8 cellular contexts compared by ENCODE assay signal in genomic region chr14:89221109-89221508, GRCh38.
DNase-seq lines count a peak whose midpoint lies in the region; ATAC-seq and TF ChIP-seq lines count a peak whose summit lies in the region.

No MANE protein-coding gene starts in this region.

- TF ChIP-seq CTCF in SK-N-SH (IDR thresholded peaks at IDR 0.05) = no peak

- H3K4me3 Mint-ChIP-seq in activated naive CD4-positive, alpha-beta T cell treated with anti-CD3 and anti-CD28 coated beads, Interleukin-2, amount 50 U/mL, for 24 hours = peak overlapping the region; percentile 15
- no peak overlapping the region for H3K4me3 Mint-ChIP-seq in activated naive CD4-positive, alpha-beta T cell treated with anti-CD3 and anti-CD28 coated beads, Interleukin-2, amount 10 ng/mL, durations not matched to agents 7 days and 5 days

- CTCF ChIA-PET in SK-N-SH (lab: Yijun Ruan, JAX) = interaction anchor here (1.1 kb wide), 1 partner anchor 44 kb away, joined by 3 read pairs; no protein-coding TSS in a partner anchor
- CTCF ChIA-PET in activated naive CD4-positive, alpha-beta T cell treated with anti-CD3 and anti-CD28 coated beads, Interleukin-2, amount 10 ng/mL, durations not matched to agents 7 days and 5 days (lab: Charles Lee) = no interaction called here

- no peaks in the 10 kb centered on the region for H3K79me2 ChIP-seq in SK-N-SH (ENCODE audit: insufficient read depth)

- H2AFZ ChIP-seq in SK-N-SH (ENCODE audit: low read depth) = no peak overlapping the region

- DNase-seq in activated naive CD4-positive, alpha-beta T cell treated with anti-CD3 and anti-CD28 coated beads, Interleukin-2, amount 50 U/mL, for 16 hours = no peak
- DNase-seq in SK-N-SH (no peak), foreskin melanocyte (peak; percentile 82), stromal cell of bone marrow (ENCODE audit: low read depth) (peak; percentile 71), NCI-H2227 treated with DMSO at 0.1 percent for 48 hours (lab: John Stamatoyannopoulos, UW) (no peak)
- no peak for DNase-seq in activated naive CD4-positive, alpha-beta T cell treated with anti-CD3 and anti-CD28 coated beads, Interleukin-2, amount 10 ng/mL, durations not matched to agents 7 days and 5 days

- no peaks in the 10 kb centered on the region for H3K27me3 ChIP-seq in SK-N-SH (ENCODE audit: insufficient read depth)

- TF ChIP-seq EP300 in SK-N-SH (IDR thresholded peaks at IDR 0.05; ENCODE audit: borderline replicate concordance in 1 of 2, low read depth in 1 of 2, low read length in 1 of 2) = no peak

- no peak overlapping the region for H3K4me2 ChIP-seq in SK-N-SH

- no peaks in the 10 kb centered on the region for H3K27me3 Mint-ChIP-seq in activated naive CD4-positive, alpha-beta T cell treated with anti-CD3 and anti-CD28 coated beads, Interleukin-2, amount 50 U/mL, for 24 hours
- no peaks in the 10 kb centered on the region for H3K27me3 Mint-ChIP-seq in activated naive CD4-positive, alpha-beta T cell treated with anti-CD3 and anti-CD28 coated beads, Interleukin-2, amount 10 ng/mL, durations not matched to agents 7 days and 5 days

- H3K9ac ChIP-seq in SK-N-SH = peak overlapping the region; percentile 49; the same call in 1 of the 2 replicates

- H3K9me2 ChIP-seq in SK-N-SH = no peaks in the 10 kb centered on the region

- H3F3A ChIP-seq in SK-N-SH (replicated peaks; ENCODE audit: insufficient read depth) = no peaks in the 10 kb centered on the region

- peak overlapping the region; percentile 55 for H3K27ac Mint-ChIP-seq in activated naive CD4-positive, alpha-beta T cell treated with anti-CD3 and anti-CD28 coated beads, Interleukin-2, amount 50 U/mL, for 24 hours
- no peak overlapping the region for H3K27ac Mint-ChIP-seq in activated naive CD4-positive, alpha-beta T cell treated with anti-CD3 and anti-CD28 coated beads, Interleukin-2, amount 10 ng/mL, durations not matched to agents 7 days and 5 days

- no peaks in the 10 kb centered on the region for H3K9me3 ChIP-seq in SK-N-SH

- H4K20me1 ChIP-seq in SK-N-SH (ENCODE audit: insufficient read depth) = no peaks in the 10 kb centered on the region

- H3K27ac ChIP-seq in SK-N-SH (ENCODE audit: low read depth in 2 of 2, low read length in 1 of 2) = peak overlapping the region in 1 of 2 experiments; percentile 70; a peak in 2 of 4 replicates

- no peak overlapping the region for H3K4me3 ChIP-seq in SK-N-SH (ENCODE audit: low read depth in 2 of 2, low read length in 1 of 2)

- no peak for ATAC-seq in HG03045 (IDR thresholded peaks at IDR 0.05; ENCODE audit: unreplicated experiment)

- H3K4me1 ChIP-seq in SK-N-SH (ENCODE audit: control insufficient read depth in 1 of 2, insufficient read depth in 2 of 2, low read depth in 1 of 2, low read length in 1 of 2) = peaks cover 4 to 6% of the 10 kb centered on the region in 2 experiments; a peak in 3 of 4 replicates

- no peak for TF ChIP-seq RAD21 in SK-N-SH (IDR thresholded peaks at IDR 0.05; ENCODE audit: low read length)

- H3K36me3 Mint-ChIP-seq in activated naive CD4-positive, alpha-beta T cell treated with anti-CD3 and anti-CD28 coated beads, Interleukin-2, amount 50 U/mL, for 24 hours = peaks cover 11% of the 10 kb centered on the region
- H3K36me3 Mint-ChIP-seq in activated naive CD4-positive, alpha-beta T cell treated with anti-CD3 and anti-CD28 coated beads, Interleukin-2, amount 10 ng/mL, durations not matched to agents 7 days and 5 days = peaks cover 16% of the 10 kb centered on the region

- H3K4me1 Mint-ChIP-seq in activated naive CD4-positive, alpha-beta T cell treated with anti-CD3 and anti-CD28 coated beads, Interleukin-2, amount 50 U/mL, for 24 hours = peaks cover 70% of the 10 kb centered on the region
- peaks cover 18% of the 10 kb centered on the region for H3K4me1 Mint-ChIP-seq in activated naive CD4-positive, alpha-beta T cell treated with anti-CD3 and anti-CD28 coated beads, Interleukin-2, amount 10 ng/mL, durations not matched to agents 7 days and 5 days

- no peaks in the 10 kb centered on the region for H3K36me3 ChIP-seq in SK-N-SH (replicated peaks in 1 of 2; ENCODE audit: control insufficient read depth in 1 of 2, insufficient read depth in 2 of 2, low read length in 1 of 2)

- 58% methylated on average over 3 of the region's 3 CpGs for WGBS in SK-N-SH (ENCODE audit: low lambda C conversion rate)

- POLR2A ChIA-PET in SK-N-SH (lab: Yijun Ruan, JAX) = no interaction called here

- no peaks in the 10 kb centered on the region for H3K9me3 Mint-ChIP-seq in activated naive CD4-positive, alpha-beta T cell treated with anti-CD3 and anti-CD28 coated beads, Interleukin-2, amount 50 U/mL, for 24 hours
- no peaks in the 10 kb centered on the region for H3K9me3 Mint-ChIP-seq in activated naive CD4-positive, alpha-beta T cell treated with anti-CD3 and anti-CD28 coated beads, Interleukin-2, amount 10 ng/mL, durations not matched to agents 7 days and 5 days

TF ChIP-seq in SK-N-SH, 30 proteins besides CTCF, POLR2A, EP300 and RAD21:
- TF ChIP-seq PBX3 (IDR thresholded peaks at IDR 0.05) (0 out of 2 replicates have a peak, but pooled peaks have one; percentile 5), TEAD4 (IDR thresholded peaks at IDR 0.05; ENCODE audit: borderline replicate concordance, insufficient read depth) (no peak)

Comparison
In these comparisons a context has a peak if more than half of its experiments do, and no peak if none do; other contexts are left out.
1. DNase-seq: peak in foreskin melanocyte (single experiment) and stromal cell of bone marrow (single experiment); none in activated naive CD4-positive, alpha-beta T cell treated with anti-CD3 and anti-CD28 coated beads, Interleukin-2, amount 50 U/mL, for 16 hours (single experiment), SK-N-SH (single experiment), NCI-H2227 treated with DMSO at 0.1 percent for 48 hours (single experiment) and activated naive CD4-positive, alpha-beta T cell treated with anti-CD3 and anti-CD28 coated beads, Interleukin-2, amount 10 ng/mL, durations not matched to agents 7 days and 5 days (single experiment).